In the genomic region with DNA sequence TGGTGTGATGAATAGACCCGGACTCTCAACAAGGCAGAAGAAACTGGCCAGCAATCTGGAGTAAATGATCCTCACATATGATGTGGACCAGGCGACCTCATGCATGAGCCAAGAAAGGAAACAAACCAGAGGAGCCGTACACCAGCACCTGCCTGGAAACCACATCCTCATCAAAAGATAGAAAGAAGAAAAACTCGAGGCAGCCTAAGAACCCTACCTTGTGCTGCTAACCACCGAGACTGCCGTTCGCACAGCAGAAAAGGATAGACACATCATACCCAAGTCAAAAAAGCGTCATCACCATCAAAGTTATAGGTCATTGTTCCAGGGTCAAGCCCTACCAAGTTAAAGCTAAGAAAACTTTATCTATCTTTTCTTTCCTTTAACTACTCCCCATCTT, we compare ENCODE assay signal across 10 cellular contexts.
DNase-seq lines count a peak whose midpoint lies in the region; ATAC-seq and TF ChIP-seq lines count a peak whose summit lies in the region.
"Had no signal": no experiment of that assay in that cellular context is flagged by ENCODE, and none has a peak within 500 bp of the region (broad histone marks: within the 10 kb centered on the region; RNA-seq: fewer than 3 reads in every experiment).

No MANE protein-coding gene starts in this region.

- WGBS in mammary epithelial cell (ENCODE audit: low coverage, missing lambda C conversion rate), result 88% methylated on average over 8 of the region's 8 CpGs

- TF ChIP-seq CTCF in lower lobe of right lung (IDR thresholded peaks at IDR 0.05) (no peak), mammary epithelial cell (conservative IDR thresholded peaks at IDR 0.05 in 1 of 2, IDR thresholded peaks at IDR 0.05 in 1 of 2; ENCODE audit: extremely low read depth in 1 of 2, insufficient read depth in 1 of 2, low read depth in 1 of 2, low read length in 2 of 2) (no peak)

- H3K36me3 ChIP-seq in lower lobe of right lung (no peaks in the 10 kb centered on the region), mammary epithelial cell (ENCODE audit: insufficient read depth, low read length) (no peaks in the 10 kb centered on the region)

- no TSS peak for BruUV-seq in mammary epithelial cell (replicated peaks; lab: Mats Ljungman, UMichigan)

- no peak overlapping the region for H3K4me3 ChIP-seq in lower lobe of right lung
- H3K4me3 ChIP-seq in mammary epithelial cell (replicated peaks in 1 of 3; ENCODE audit: insufficient read depth in 1 of 3, low read depth in 2 of 3, low read length in 3 of 3), result no peak overlapping the region
- H3K4me3 ChIP-seq: skin epidermis had no signal

- H3K4me2 ChIP-seq in mammary epithelial cell (ENCODE audit: insufficient read depth, low read depth, low read length), result no peak overlapping the region

- intact Hi-C loops in lower lobe of right lung (cut with DNase I), result no loop called here
- intact Hi-C loops in mammary epithelial cell (cut with micrococcal nuclease), result no loop called here

- DNase-seq in activated T-cell treated with anti-CD3 and anti-CD28 coated beads for 4 hours (peak; percentile 4), lower lobe of right lung (no peak), NCI-H2081 (lab: John Stamatoyannopoulos, UW) (no peak), mammary epithelial cell (no peak), dedifferentiated amniotic fluid mesenchymal stem cell (ENCODE audit: extremely low spot score) (no peak)
- DNase-seq in stimulated activated CD4-positive, alpha-beta T cell treated with anti-CD3 and anti-CD28 coated beads, Interleukin-1b, Interleukin-23, amount 100 ng/mL, for 48 hours, result peak; percentile 65
- DNase-seq: COR-L47 had no signal

- H3K4me1 ChIP-seq in lower lobe of right lung, result no peaks in the 10 kb centered on the region
- H3K4me1 ChIP-seq in mammary epithelial cell (ENCODE audit: insufficient read depth, low read length), result no peaks in the 10 kb centered on the region

- in situ Hi-C loops in mammary epithelial cell (cut with MboI; ENCODE audit: low sequenced_read_pairs in 2 of 2), result no loop called here

- ATAC-seq in GM18907 (IDR thresholded peaks at IDR 0.05; ENCODE audit: unreplicated experiment), result peak; percentile 94
- peak; percentile 81 for ATAC-seq in HG03378 (IDR thresholded peaks at IDR 0.05; ENCODE audit: unreplicated experiment)
- ATAC-seq in lower lobe of right lung, result no peak

- H3K27ac ChIP-seq in lower lobe of right lung (no peak overlapping the region), mammary epithelial cell (ENCODE audit: insufficient read depth, low read depth, low read length) (no peak overlapping the region)
- H3K27ac ChIP-seq: skin epidermis had no signal

- no peaks in the 10 kb centered on the region for H4K20me1 ChIP-seq in mammary epithelial cell (ENCODE audit: insufficient read depth, low read length)

- H3K79me2 ChIP-seq in mammary epithelial cell (ENCODE audit: insufficient read depth, low read length), result no peaks in the 10 kb centered on the region

- CTCF ChIA-PET in mammary epithelial cell (lab: Charles Lee; ENCODE audit: low non-redundant PET), result no interaction called here

- dilution Hi-C loops in mammary epithelial cell (cut with HindIII; ENCODE audit: low sequenced_read_pairs), result no loop called here

- no peaks in the 10 kb centered on the region for H3K27me3 ChIP-seq in lower lobe of right lung (ENCODE audit: low read depth)
- H3K27me3 ChIP-seq in mammary epithelial cell (ENCODE audit: insufficient read depth, low read length), result no peaks in the 10 kb centered on the region

- no peaks in the 10 kb centered on the region for H3K9me3 ChIP-seq in lower lobe of right lung
- no peaks in the 10 kb centered on the region for H3K9me3 ChIP-seq in mammary epithelial cell (replicated peaks; ENCODE audit: insufficient read depth, low read length)

- H2AFZ ChIP-seq in mammary epithelial cell (ENCODE audit: low read depth, low read length), result no peak overlapping the region

- H3K9ac ChIP-seq in mammary epithelial cell (ENCODE audit: insufficient read depth, low read length), result no peak overlapping the region

Comparison
In these comparisons a context has a peak if more than half of its experiments do, and no peak if none do; other contexts are left out.
1. ATAC-seq: peak in GM18907 (single experiment) and HG03378 (single experiment); none in lower lobe of right lung (0 of 2).
2. DNase-seq: peak in activated T-cell treated with anti-CD3 and anti-CD28 coated beads for 4 hours (single experiment) and stimulated activated CD4-positive, alpha-beta T cell treated with anti-CD3 and anti-CD28 coated beads, Interleukin-1b, Interleukin-23, amount 100 ng/mL, for 48 hours (single experiment); none in lower lobe of right lung (single experiment), NCI-H2081 (0 of 2), mammary epithelial cell (single experiment) and dedifferentiated amniotic fluid mesenchymal stem cell (single experiment).